In the genomic region with DNA sequence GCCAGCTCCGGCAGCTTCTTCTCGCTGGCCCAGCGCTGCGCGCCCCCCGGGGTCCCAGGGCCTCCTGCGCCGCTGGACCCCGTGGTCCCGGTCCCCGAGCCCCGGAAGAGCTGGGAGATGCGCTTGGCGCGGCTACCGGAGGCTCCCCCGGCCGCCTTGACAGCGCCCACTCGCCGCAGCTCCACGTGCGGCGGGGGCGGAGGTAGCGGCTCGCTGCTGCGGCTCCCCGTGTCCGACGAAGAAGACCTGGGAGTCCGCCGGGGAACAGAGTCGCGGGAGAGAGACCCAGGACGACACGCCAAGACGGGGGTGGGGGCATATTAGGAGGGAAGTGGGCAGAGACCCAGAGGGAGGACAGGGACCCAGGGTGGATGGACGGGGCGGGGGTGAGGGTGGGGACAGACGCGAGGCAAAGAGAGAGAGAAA, we compare ENCODE assay signal across 10 cellular contexts. TPM values are rescaled to one million over a fixed set of nuclear protein-coding genes. Genes with fewer than 3 reads are reported as not detected.
DNase-seq lines count a peak whose midpoint lies in the region; ATAC-seq and TF ChIP-seq lines count a peak whose summit lies in the region.
"Had no signal": no experiment of that assay in that cellular context is flagged by ENCODE, and none has a peak within 500 bp of the region (broad histone marks: within the 10 kb centered on the region; RNA-seq: fewer than 3 reads in every experiment).

No MANE protein-coding gene starts in this region.

- H3K36me3 Mint-ChIP-seq in CD8-positive, alpha-beta memory T cell, result no peaks in the 10 kb centered on the region

- H3K36me3 ChIP-seq in CD8-positive, alpha-beta memory T cell (ENCODE audit: insufficient read depth, low read length), result no peaks in the 10 kb centered on the region
- H3K36me3 ChIP-seq in NT2/D1 (ENCODE audit: insufficient read depth, insufficient read length, low read length) (no peaks in the 10 kb centered on the region), osteoblast (ENCODE audit: insufficient read depth, low read length) (no peaks in the 10 kb centered on the region)

- H2AFZ ChIP-seq in osteoblast (ENCODE audit: low read length), result no peak overlapping the region

- H3K9me3 Mint-ChIP-seq in CD8-positive, alpha-beta memory T cell, result no peaks in the 10 kb centered on the region

- H3K9ac ChIP-seq in NT2/D1 (ENCODE audit: insufficient read length, low read depth), result peak overlapping the region; percentile 77

- H3K79me2 ChIP-seq in osteoblast (ENCODE audit: insufficient read depth, low read length), result no peaks in the 10 kb centered on the region

- CTCF ChIA-PET in CD8-positive, alpha-beta memory T cell (lab: Charles Lee), result interaction anchor here (0.9 to 2.2 kb wide), 9 partner anchors 8 to 121 kb away, joined by 3 to 9 read pairs (median 5); a partner anchor contains a TSS

- peak overlapping the region; percentile 37 for H3K4me3 ChIP-seq in CD8-positive, alpha-beta memory T cell (ENCODE audit: low read length)
- H3K4me3 ChIP-seq in NT2/D1 (ENCODE audit: insufficient read length, low read depth), result peak overlapping the region; percentile 46
- peak overlapping the region; percentile 48 for H3K4me3 ChIP-seq in epithelial cell of proximal tubule (ENCODE audit: low read depth, low read length)
- H3K4me3 ChIP-seq in osteoblast (ENCODE audit: insufficient read depth, low read length), result peak overlapping the region; percentile 39

- no peaks in the 10 kb centered on the region for H3K9me3 ChIP-seq in CD8-positive, alpha-beta memory T cell (ENCODE audit: low read length)
- H3K9me3 ChIP-seq in NT2/D1 (ENCODE audit: insufficient read depth, low read length) (no peaks in the 10 kb centered on the region), osteoblast (ENCODE audit: low read depth, low read length) (no peaks in the 10 kb centered on the region)

- peaks cover 31% of the 10 kb centered on the region for H3K4me1 ChIP-seq in CD8-positive, alpha-beta memory T cell (ENCODE audit: insufficient read depth, low read length)
- H3K4me1 ChIP-seq in NT2/D1 (ENCODE audit: insufficient read depth, insufficient read length) (peaks cover 11% of the 10 kb centered on the region), osteoblast (ENCODE audit: insufficient read depth, low read length) (no peaks in the 10 kb centered on the region)

- no peaks in the 10 kb centered on the region for H4K20me1 ChIP-seq in osteoblast (ENCODE audit: insufficient read depth, low read length)

- DNase-seq in CD8-positive, alpha-beta memory T cell, result no peak
- DNase-seq in NT2/D1 (ENCODE audit: low read depth, low spot score) (no peak), epithelial cell of proximal tubule (ENCODE audit: low read depth) (no peak), osteoblast (ENCODE audit: insufficient read length, low spot score, missing footprints) (peak; percentile 74), NOMO-1 treated with DMSO at 0.1 percent for 48 hours (lab: John Stamatoyannopoulos, UW; ENCODE audit: unreplicated experiment) (no peak), NOMO-1 (lab: John Stamatoyannopoulos, UW; ENCODE audit: unreplicated experiment in 2 of 2) (no peak), OCI-M2 (lab: John Stamatoyannopoulos, UW; ENCODE audit: unreplicated experiment) (no peak)

- no peak overlapping the region for H3K27ac Mint-ChIP-seq in CD8-positive, alpha-beta memory T cell
- H3K27ac Mint-ChIP-seq: stimulated activated naive B cell treated with anti-CD40 and anti-IgM and Interleukin-4, amounts not matched to agents 10 μg/mL and 1 μg/mL and 100 μg/mL, for 72 hours had no signal

- TF ChIP-seq CTCF in epithelial cell of proximal tubule (conservative IDR thresholded peaks at IDR 0.05; ENCODE audit: low read depth, low read length) (no peak), osteoblast (IDR thresholded peaks at IDR 0.05; ENCODE audit: extremely low read depth, low read depth, low read length) (no peak)

- ATAC-seq in HG03521 (IDR thresholded peaks at IDR 0.05; ENCODE audit: unreplicated experiment), result no peak

- peaks cover 7 to 21% (median 13%) of the 10 kb centered on the region in 3 donors for H3K4me1 Mint-ChIP-seq in CD8-positive, alpha-beta memory T cell

- POLR2A ChIA-PET in CD8-positive, alpha-beta memory T cell (lab: Charles Lee), result interaction anchor here (0.6 to 1.6 kb wide), 5 partner anchors 19 to 715 kb away, joined by 3 to 6 read pairs (median 5); a partner anchor contains a TSS

- H3K27me3 ChIP-seq in CD8-positive, alpha-beta memory T cell (ENCODE audit: insufficient read depth, low read length, poor library complexity, severe bottlenecking), result no peaks in the 10 kb centered on the region
- H3K27me3 ChIP-seq in NT2/D1 (ENCODE audit: insufficient read depth, insufficient read length) (peaks cover 16% of the 10 kb centered on the region), osteoblast (ENCODE audit: insufficient read depth, low read length) (peaks cover 24% of the 10 kb centered on the region)

- peaks cover 3 to 5% of the 10 kb centered on the region in 2 donors for H3K27me3 Mint-ChIP-seq in CD8-positive, alpha-beta memory T cell

- H3K4me3 Mint-ChIP-seq in CD8-positive, alpha-beta memory T cell, result peak overlapping the region in 3 of 7 donors; percentile 41 to 84 (median 48)

- H3K4me2 ChIP-seq in osteoblast (ENCODE audit: insufficient read depth, low read length), result peak overlapping the region; percentile 51

- peak overlapping the region; percentile 9 for H3K27ac ChIP-seq in CD8-positive, alpha-beta memory T cell (ENCODE audit: low read depth, low read length)
- H3K27ac ChIP-seq in osteoblast (ENCODE audit: low read depth, low read length), result no peak overlapping the region

RNA-seq across cellular contexts. Expression of a gene that starts 1.0 kb away (rescaled TPM):
- total RNA-seq in CD8-positive, alpha-beta memory T cell, result under 1 TPM; 0.20 to 0.22 TPM
- 0.09 TPM for polyA plus RNA-seq in CD8-positive, alpha-beta memory T cell
- total RNA-seq in epithelial cell of proximal tubule (3.5 and 6.9 TPM in 2 replicates), osteoblast (2.1 and 3.6 TPM in 2 replicates)

RNA-seq across cellular contexts. Expression of a gene that starts 7.3 kb away (rescaled TPM):
- total RNA-seq in CD8-positive, alpha-beta memory T cell, result not detected
- polyA plus RNA-seq in CD8-positive, alpha-beta memory T cell, result not detected
- total RNA-seq in epithelial cell of proximal tubule (not detected in 2 replicates), osteoblast (not detected in 2 replicates)
- total RNA-seq: M059J had no signal

RNA-seq across cellular contexts. Expression of a gene that starts 13.0 kb away (rescaled TPM):
- total RNA-seq in CD8-positive, alpha-beta memory T cell, result under 1 TPM; 0.09 TPM
- not detected for polyA plus RNA-seq in CD8-positive, alpha-beta memory T cell
- 2.9 and 3.0 TPM in 2 replicates for total RNA-seq in epithelial cell of proximal tubule
- under 0.01 TPM in 1 of 2 replicates, not detected in the other for total RNA-seq in osteoblast

RNA-seq across cellular contexts. Expression of a gene that starts 15.9 kb away (rescaled TPM):
- total RNA-seq in CD8-positive, alpha-beta memory T cell, result not detected
- not detected for polyA plus RNA-seq in CD8-positive, alpha-beta memory T cell
- total RNA-seq in epithelial cell of proximal tubule (not detected in 2 replicates), osteoblast (not detected in 2 replicates)
- total RNA-seq: M059J had no signal

RNA-seq across cellular contexts. Expression of a gene that starts 19.9 kb away (rescaled TPM):
- total RNA-seq in CD8-positive, alpha-beta memory T cell, result under 1 TPM; 0.68 to 0.69 TPM
- polyA plus RNA-seq in CD8-positive, alpha-beta memory T cell, result 0.40 TPM
- total RNA-seq in epithelial cell of proximal tubule (0.72 and 1.5 TPM in 2 replicates), osteoblast (0.36 and 0.59 TPM in 2 replicates)
